27 cellular contexts compared by ENCODE assay signal in genomic region chr10:132876967-132877366, GRCh38.
DNase-seq lines count a peak whose midpoint lies in the region; ATAC-seq and TF ChIP-seq lines count a peak whose summit lies in the region.
"Had no signal": no experiment of that assay in that cellular context is flagged by ENCODE, and none has a peak within 500 bp of the region (broad histone marks: within the 10 kb centered on the region; RNA-seq: fewer than 3 reads in every experiment).

No MANE protein-coding gene starts in this region.

- intact Hi-C loops in Right ventricle myocardium superior (cut with DNase I), result no loop called here
- intact Hi-C loops in right cardiac atrium (cut with DNase I), result no loop called here
- intact Hi-C loops in dorsolateral prefrontal cortex (cut with DNase I), result no loop called here

- no peak overlapping the region for H3K27ac ChIP-seq in right cardiac atrium (ENCODE audit: low read length)
- no peak overlapping the region for H3K27ac ChIP-seq in dorsolateral prefrontal cortex
- no peak overlapping the region for H3K27ac ChIP-seq in CD8-positive, alpha-beta memory T cell (ENCODE audit: low read depth, low read length)
- H3K27ac ChIP-seq: BLaER1, HL-60, psoas muscle, skin epidermis, tibial nerve, VCaP had no signal

- H3K4me1 ChIP-seq in right cardiac atrium (ENCODE audit: control insufficient read depth, insufficient read depth, low read length), result no peaks in the 10 kb centered on the region
- H3K4me1 ChIP-seq in CD8-positive, alpha-beta memory T cell (ENCODE audit: insufficient read depth, low read length), result no peaks in the 10 kb centered on the region
- H3K4me1 ChIP-seq: psoas muscle had no signal

- no peak overlapping the region for H3K27ac Mint-ChIP-seq in osteocyte (ENCODE audit: unreplicated experiment)
- H3K27ac Mint-ChIP-seq in CD8-positive, alpha-beta memory T cell, result no peak overlapping the region
- H3K27ac Mint-ChIP-seq: activated CD4-positive, alpha-beta T cell treated with anti-CD3 and anti-CD28 coated beads, Interleukin-2, amount 10 ng/mL, durations not matched to agents 24 days and 14 days; dendritic cell treated with granulocyte-macrophage colony-stimulating factor and Interleukin-4, amounts not matched to agents 40 ng/mL and 50 ng/mL, for 4 days; naive B cell; stimulated activated naive CD8-positive, alpha-beta T cell treated with anti-CD3 and anti-CD28 coated beads, Interleukin-15, amount 100 ng/mL, for 72 hours had no signal

- H3K27me3 ChIP-seq in right cardiac atrium (ENCODE audit: control insufficient read depth, insufficient read depth), result no peaks in the 10 kb centered on the region
- peaks cover 0 to 14% (median 0%) of the 10 kb centered on the region in 45 donors for H3K27me3 ChIP-seq in dorsolateral prefrontal cortex
- no peaks in the 10 kb centered on the region for H3K27me3 ChIP-seq in CD8-positive, alpha-beta memory T cell (ENCODE audit: insufficient read depth, low read length, poor library complexity, severe bottlenecking)

- DNase-seq in Right ventricle myocardium superior, result peak; percentile 22
- no peak for DNase-seq in right cardiac atrium
- peak in 6 of 10 donors; percentile 10 to 39 (median 27) for DNase-seq in dorsolateral prefrontal cortex
- peak; percentile 78 for DNase-seq in osteocyte (ENCODE audit: extremely low spot score, unreplicated experiment)
- DNase-seq in ureter (ENCODE audit: low spot score), result peak; percentile 30
- no peak for DNase-seq in CD8-positive, alpha-beta memory T cell
- DNase-seq: activated CD4-positive, alpha-beta T cell treated with anti-CD3 and anti-CD28 coated beads, Interleukin-2, amount 10 ng/mL, durations not matched to agents 24 days and 14 days; central memory CD4-positive, alpha-beta T cell; COR-L47; DMS79; GDM1; Kasumi-1; naive B cell; NCI-H510A; OCI-M1; T-helper 9 cell had no signal

- H3K9me3 ChIP-seq in right cardiac atrium (ENCODE audit: control insufficient read depth, low read length), result no peaks in the 10 kb centered on the region
- H3K9me3 ChIP-seq in CD8-positive, alpha-beta memory T cell (ENCODE audit: low read length), result no peaks in the 10 kb centered on the region

- CTCF ChIA-PET in CD8-positive, alpha-beta memory T cell (lab: Charles Lee), result no interaction called here

- H3K36me3 ChIP-seq in CD8-positive, alpha-beta memory T cell (ENCODE audit: insufficient read depth, low read length), result no peaks in the 10 kb centered on the region
- H3K36me3 ChIP-seq: BLaER1, tibial nerve had no signal

- H3K4me3 Mint-ChIP-seq in osteocyte (ENCODE audit: unreplicated experiment), result no peak overlapping the region
- no peak overlapping the region for H3K4me3 Mint-ChIP-seq in CD8-positive, alpha-beta memory T cell
- H3K4me3 Mint-ChIP-seq: activated CD4-positive, alpha-beta T cell treated with anti-CD3 and anti-CD28 coated beads, Interleukin-2, amount 10 ng/mL, durations not matched to agents 24 days and 14 days; dendritic cell treated with granulocyte-macrophage colony-stimulating factor and Interleukin-4, amounts not matched to agents 40 ng/mL and 50 ng/mL, for 4 days; stimulated activated naive CD8-positive, alpha-beta T cell treated with anti-CD3 and anti-CD28 coated beads, Interleukin-15, amount 100 ng/mL, for 72 hours had no signal

- ATAC-seq in Right ventricle myocardium superior (ENCODE audit: poor library complexity) (no peak), right cardiac atrium (no peak), GM21367 (IDR thresholded peaks at IDR 0.05; ENCODE audit: unreplicated experiment) (no peak)
- ATAC-seq: HCT116; left colon; psoas muscle; stimulated activated naive CD8-positive, alpha-beta T cell treated with anti-CD3 and anti-CD28 coated beads, Interleukin-15, amount 100 ng/mL, for 72 hours had no signal

- H3K4me3 ChIP-seq in right cardiac atrium (ENCODE audit: low read length) (no peak overlapping the region), dorsolateral prefrontal cortex (no peak overlapping the region)
- no peak overlapping the region for H3K4me3 ChIP-seq in CD8-positive, alpha-beta memory T cell (ENCODE audit: low read length)
- H3K4me3 ChIP-seq: BLaER1, psoas muscle, skin epidermis, tibial nerve had no signal

- no peaks in the 10 kb centered on the region for H3K4me1 Mint-ChIP-seq in osteocyte (ENCODE audit: unreplicated experiment)
- H3K4me1 Mint-ChIP-seq in CD8-positive, alpha-beta memory T cell, result peaks cover 0 to 3% (median 0%) of the 10 kb centered on the region in 3 donors
- H3K4me1 Mint-ChIP-seq: activated CD4-positive, alpha-beta T cell treated with anti-CD3 and anti-CD28 coated beads, Interleukin-2, amount 10 ng/mL, durations not matched to agents 24 days and 14 days; naive B cell had no signal

- WGBS in right cardiac atrium, result 84% methylated on average over 15 of the region's 15 CpGs

- no peak for TF ChIP-seq CTCF in dorsolateral prefrontal cortex (IDR thresholded peaks at IDR 0.05 in 54 of 56, conservative IDR thresholded peaks at IDR 0.05 in 2 of 56; ENCODE audit: low read depth in 1 of 56, partially characterized antibody in 56 of 56)
- TF ChIP-seq CTCF in osteocyte (IDR thresholded peaks at IDR 0.05), result no peak

- no peaks in the 10 kb centered on the region for H3K9me3 Mint-ChIP-seq in osteocyte (ENCODE audit: unreplicated experiment)
- peaks cover 0 to 3% (median 0%) of the 10 kb centered on the region in 5 donors for H3K9me3 Mint-ChIP-seq in CD8-positive, alpha-beta memory T cell
- H3K9me3 Mint-ChIP-seq: activated CD4-positive, alpha-beta T cell treated with anti-CD3 and anti-CD28 coated beads, Interleukin-2, amount 10 ng/mL, durations not matched to agents 24 days and 14 days; dendritic cell treated with granulocyte-macrophage colony-stimulating factor and Interleukin-4, amounts not matched to agents 40 ng/mL and 50 ng/mL, for 4 days; stimulated activated naive CD8-positive, alpha-beta T cell treated with anti-CD3 and anti-CD28 coated beads, Interleukin-15, amount 100 ng/mL, for 72 hours had no signal

- H3K36me3 Mint-ChIP-seq in osteocyte (ENCODE audit: unreplicated experiment), result no peaks in the 10 kb centered on the region
- no peaks in the 10 kb centered on the region for H3K36me3 Mint-ChIP-seq in CD8-positive, alpha-beta memory T cell
- H3K36me3 Mint-ChIP-seq: naive B cell had no signal

- POLR2A ChIA-PET in CD8-positive, alpha-beta memory T cell (lab: Charles Lee), result no interaction called here

- peaks cover 39% of the 10 kb centered on the region for H3K27me3 Mint-ChIP-seq in osteocyte (ENCODE audit: unreplicated experiment)
- peaks cover 6 to 28% of the 10 kb centered on the region in 2 donors for H3K27me3 Mint-ChIP-seq in CD8-positive, alpha-beta memory T cell

Comparison
In these comparisons a context has a peak if more than half of its experiments do, and no peak if none do; other contexts are left out.
1. DNase-seq: peak in Right ventricle myocardium superior (single experiment), dorsolateral prefrontal cortex (6 of 10), osteocyte (single experiment) and ureter (single experiment); none in right cardiac atrium (0 of 3) and CD8-positive, alpha-beta memory T cell (0 of 5).